Comparison of ENCODE assay signal across 1 cellular context in genomic region chr10:43077421-43078171, GRCh38.
TF ChIP-seq lines count a peak whose summit lies in the region.

No MANE protein-coding gene starts in this region.

TF ChIP-seq in HepG2, 621 proteins besides CTCF, POLR2A, EP300 and RAD21 (continued from another document):
- TF ChIP-seq TRAFD1 (CRISPR knock-in tag; IDR thresholded peaks at IDR 0.05; ENCODE audit: borderline replicate concordance) (no peak), ZNF251 (CRISPR knock-in tag; IDR thresholded peaks at IDR 0.05) (no peak), MLX (CRISPR knock-in tag; IDR thresholded peaks at IDR 0.05) (no peak), ZNF800 (CRISPR knock-in tag; IDR thresholded peaks at IDR 0.05) (peak; percentile 55; the same call in 1 of the 2 replicates), CBX2 (IDR thresholded peaks at IDR 0.05; ENCODE audit: low read depth, low read length) (no peak), CBX2 (CRISPR knock-in tag; IDR thresholded peaks at IDR 0.05; ENCODE audit: low read depth) (no peak)
